In the genomic region with DNA sequence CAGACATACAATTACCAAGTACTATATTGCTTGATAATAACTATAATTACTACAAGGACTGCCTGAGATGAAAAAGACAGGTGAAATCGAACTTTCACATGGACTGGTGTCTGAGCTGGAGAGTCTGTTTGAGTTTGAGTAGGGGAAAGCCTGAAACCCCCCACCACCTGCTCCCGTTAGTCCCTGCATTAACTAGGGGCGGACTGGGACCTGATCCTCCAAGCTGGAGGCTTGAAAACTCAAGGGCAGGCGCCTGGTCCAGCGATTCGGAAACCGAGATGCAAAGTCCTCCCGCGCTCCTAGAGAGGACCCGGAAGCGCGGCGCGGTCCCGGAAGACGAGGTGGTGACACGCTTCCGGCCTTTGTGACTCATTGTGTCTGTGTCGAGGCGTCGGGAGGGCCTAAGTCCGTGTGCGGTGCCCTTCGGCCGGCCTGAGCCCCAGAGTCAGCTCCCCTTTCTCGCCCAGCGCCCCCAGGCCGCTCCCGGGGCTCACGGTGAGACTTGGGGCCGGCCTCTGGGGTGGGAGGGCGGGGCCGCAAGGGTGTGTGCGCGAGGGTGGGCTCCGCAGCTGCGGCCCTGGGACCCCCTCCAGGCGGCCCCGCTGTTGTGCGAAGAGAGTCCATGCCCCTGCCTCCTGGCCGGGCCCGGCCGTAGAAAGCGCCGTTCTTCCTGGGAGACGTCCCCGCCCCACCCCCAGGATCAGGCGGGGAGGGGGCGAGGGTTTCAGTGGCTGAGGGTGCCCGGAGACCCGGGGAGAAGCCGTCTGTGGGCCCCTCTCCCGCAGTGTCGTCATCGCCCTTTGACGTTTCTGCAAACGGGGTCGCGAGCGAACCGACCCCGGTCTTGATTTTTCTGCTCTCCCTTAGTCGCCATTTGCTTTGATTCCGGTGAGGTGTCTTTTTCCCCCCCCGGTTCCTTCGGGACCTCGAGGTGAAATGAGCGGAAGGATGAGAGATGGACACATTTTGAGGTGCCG, we compare ENCODE assay signal across 8 cellular contexts. TPM values are rescaled to one million over a fixed set of nuclear protein-coding genes. Genes with fewer than 3 reads are reported as not detected.
A peak's percentile ranks its signal among the peaks of the same experiment; 100 is the strongest.
DNase-seq lines count a peak whose midpoint lies in the region; ATAC-seq and TF ChIP-seq lines count a peak whose summit lies in the region.

ZKSCAN1 (plus strand) TSS at position 365 of the 977 bp plus-strand sequence. CDS start 7,911 bp downstream, outside the sequence.

- H3K36me3 Mint-ChIP-seq in CD4-positive, CD25-positive, alpha-beta regulatory T cell: peaks cover 5% of the 10 kb centered on the region
- peaks cover 17% of the 10 kb centered on the region for H3K36me3 Mint-ChIP-seq in activated CD4-positive, alpha-beta memory T cell treated with anti-CD3 and anti-CD28 coated beads, Interleukin-2, amount 10 ng/mL, durations not matched to agents 7 days and 5 days (ENCODE audit: low read depth)

- H3K27ac Mint-ChIP-seq in CD4-positive, CD25-positive, alpha-beta regulatory T cell: peak within 1 kb of the TSS; percentile 96 to 98 (median 97)
- peak within 1 kb of the TSS; percentile 95 for H3K27ac Mint-ChIP-seq in activated CD4-positive, alpha-beta memory T cell treated with anti-CD3 and anti-CD28 coated beads, Interleukin-2, amount 10 ng/mL, durations not matched to agents 7 days and 5 days

- POLR2A ChIA-PET in activated CD4-positive, alpha-beta memory T cell treated with anti-CD3 and anti-CD28 coated beads, Interleukin-2, amount 10 ng/mL, durations not matched to agents 7 days and 5 days (lab: Charles Lee): interaction anchor here (0.5 to 3.1 kb wide), 34 partner anchors 9 to 860 kb away, joined by 3 to 30 read pairs (median 4); partner anchors contain the start of genes COPS6, GPC2, LAMTOR4 and MCM7

- H3K36me3 ChIP-seq in CD4-positive, CD25-positive, alpha-beta regulatory T cell (ENCODE audit: control insufficient read depth, insufficient read depth, low read length): peaks cover 8% of the 10 kb centered on the region
- H3K36me3 ChIP-seq in duodenal mucosa (ENCODE audit: control insufficient read depth in 1 of 2, insufficient read depth in 2 of 2, low read length in 2 of 2): peaks cover 0 to 4% of the 10 kb centered on the region in 2 donors

- no peaks in the 10 kb centered on the region for H3K9me3 Mint-ChIP-seq in CD4-positive, CD25-positive, alpha-beta regulatory T cell
- H3K9me3 Mint-ChIP-seq in activated CD4-positive, alpha-beta memory T cell treated with anti-CD3 and anti-CD28 coated beads, Interleukin-2, amount 10 ng/mL, durations not matched to agents 7 days and 5 days: no peaks in the 10 kb centered on the region

- no peaks in the 10 kb centered on the region for H3K27me3 ChIP-seq in CD4-positive, CD25-positive, alpha-beta regulatory T cell (ENCODE audit: control insufficient read depth, insufficient read depth, low read length)
- H3K27me3 ChIP-seq in duodenal mucosa (ENCODE audit: control insufficient read depth in 1 of 2, insufficient read depth in 2 of 2, low read length in 2 of 2): no peaks in the 10 kb centered on the region

- TF ChIP-seq CTCF in lower leg skin (IDR thresholded peaks at IDR 0.05): no peak

- H3K9ac ChIP-seq in duodenal mucosa (ENCODE audit: low read depth in 1 of 2, low read length in 2 of 2): peak within 1 kb of the TSS; percentile 93 to 99

- H3K27ac ChIP-seq in CD4-positive, CD25-positive, alpha-beta regulatory T cell (ENCODE audit: insufficient read depth, low read length, poor library complexity, severe bottlenecking): peak within 1 kb of the TSS; percentile 90
- peak within 1 kb of the TSS; percentile 93 for H3K27ac ChIP-seq in duodenal mucosa (ENCODE audit: low read depth, low read length)

- CTCF ChIA-PET in activated CD4-positive, alpha-beta memory T cell treated with anti-CD3 and anti-CD28 coated beads, Interleukin-2, amount 10 ng/mL, durations not matched to agents 7 days and 5 days (lab: Charles Lee): interaction anchor here (0.5 to 2.5 kb wide), 13 partner anchors 11 to 102 kb away, joined by 3 to 9 read pairs (median 4); partner anchors contain the start of genes AP4M1 and TRIM4

- peak within 1 kb of the TSS; percentile 95 to 98 (median 97) for H3K4me3 Mint-ChIP-seq in CD4-positive, CD25-positive, alpha-beta regulatory T cell
- peak within 1 kb of the TSS; percentile 95 for H3K4me3 Mint-ChIP-seq in activated CD4-positive, alpha-beta memory T cell treated with anti-CD3 and anti-CD28 coated beads, Interleukin-2, amount 10 ng/mL, durations not matched to agents 7 days and 5 days

- peak within 1 kb of the TSS; percentile 98 for H3K4me3 ChIP-seq in CD4-positive, CD25-positive, alpha-beta regulatory T cell (ENCODE audit: low read depth, low read length)
- H3K4me3 ChIP-seq in duodenal mucosa (ENCODE audit: low read depth in 1 of 2, low read length in 2 of 2) (peak within 1 kb of the TSS; percentile 96 to 99), lower leg skin (ENCODE audit: low read depth, poor library complexity, severe bottlenecking) (peak within 1 kb of the TSS; percentile 96)

- peaks cover 18% of the 10 kb centered on the region for H3K4me1 ChIP-seq in CD4-positive, CD25-positive, alpha-beta regulatory T cell (ENCODE audit: control insufficient read depth, insufficient read depth, low read length, poor library complexity, severe bottlenecking)
- H3K4me1 ChIP-seq in duodenal mucosa (ENCODE audit: control insufficient read depth in 1 of 2, insufficient read depth in 2 of 2, low read length in 2 of 2): peaks cover 24 to 26% of the 10 kb centered on the region in 2 donors

- H3K27me3 Mint-ChIP-seq in CD4-positive, CD25-positive, alpha-beta regulatory T cell: no peaks in the 10 kb centered on the region
- no peaks in the 10 kb centered on the region for H3K27me3 Mint-ChIP-seq in activated CD4-positive, alpha-beta memory T cell treated with anti-CD3 and anti-CD28 coated beads, Interleukin-2, amount 10 ng/mL, durations not matched to agents 7 days and 5 days

- peak; percentile 79 to 95 (median 84) for DNase-seq in CD4-positive, CD25-positive, alpha-beta regulatory T cell
- DNase-seq in NCI-H774 (lab: John Stamatoyannopoulos, UW): peak; percentile 91
- DNase-seq in activated CD4-positive, alpha-beta memory T cell treated with anti-CD3 and anti-CD28 coated beads, Interleukin-2, amount 10 ng/mL, durations not matched to agents 7 days and 5 days: peak; percentile 88
- peak; percentile 82 to 97 for DNase-seq in lower leg skin (ENCODE audit: low spot score in 2 of 2)
- peak; percentile 77 to 84 for DNase-seq in stimulated activated CD4-positive, alpha-beta T cell treated with anti-CD3 and anti-CD28 coated beads, Interleukin-4, amount 100 ng/mL, for 4 hours

- peak; percentile 98 for ATAC-seq in CD4-positive, CD25-positive, alpha-beta regulatory T cell (ENCODE audit: low read depth in 2 of 2)
- ATAC-seq in GM19397 (IDR thresholded peaks at IDR 0.05; ENCODE audit: unreplicated experiment): peak; percentile 93
- peak; percentile 93 for ATAC-seq in HG03571 (IDR thresholded peaks at IDR 0.05; ENCODE audit: unreplicated experiment)

- intact Hi-C loops in lower leg skin (cut with DNase I; ENCODE audit: low total_unique reads): no loop called here

- TF ChIP-seq POLR2A in lower leg skin (IDR thresholded peaks at IDR 0.05): peak in 1 of 2 donors; percentile 61

- WGBS in lower leg skin, 2 donors: 1 to 4% methylated on average over 18 to 63 of the region's 69 CpGs

- no peaks in the 10 kb centered on the region for H3K9me3 ChIP-seq in CD4-positive, CD25-positive, alpha-beta regulatory T cell (ENCODE audit: control insufficient read depth in 2 of 2, low read length in 2 of 2)
- H3K9me3 ChIP-seq in duodenal mucosa (ENCODE audit: control insufficient read depth in 1 of 2, low read length in 2 of 2): no peaks in the 10 kb centered on the region

- peaks cover 11 to 52% (median 32%) of the 10 kb centered on the region in 4 donors for H3K4me1 Mint-ChIP-seq in CD4-positive, CD25-positive, alpha-beta regulatory T cell
- H3K4me1 Mint-ChIP-seq in activated CD4-positive, alpha-beta memory T cell treated with anti-CD3 and anti-CD28 coated beads, Interleukin-2, amount 10 ng/mL, durations not matched to agents 7 days and 5 days: peaks cover 49% of the 10 kb centered on the region

RNA-seq across cellular contexts. Expression of gene ZKSCAN1, which starts in this region (rescaled TPM):
- 57.8 TPM for total RNA-seq in CD4-positive, CD25-positive, alpha-beta regulatory T cell
- polyA plus RNA-seq in CD4-positive, CD25-positive, alpha-beta regulatory T cell: 10 to 100 TPM; 21.6 to 27.7 (median 26.8) TPM
- 10 to 100 TPM; 63.1 to 65.5 TPM for total RNA-seq in activated CD4-positive, alpha-beta memory T cell treated with anti-CD3 and anti-CD28 coated beads, Interleukin-2, amount 10 ng/mL, durations not matched to agents 7 days and 5 days
- total RNA-seq in lower leg skin: 10 to 100 TPM; 35.0 to 65.2 (median 50.4) TPM

Comparison
In these comparisons a context has a peak if more than half of its experiments do, and no peak if none do; other contexts are left out.
1. Peak in every context shown above with its lines: DNase-seq, ATAC-seq, H3K4me3 ChIP-seq and H3K27ac ChIP-seq.